14 cellular contexts compared by ENCODE assay signal in the genomic region with DNA sequence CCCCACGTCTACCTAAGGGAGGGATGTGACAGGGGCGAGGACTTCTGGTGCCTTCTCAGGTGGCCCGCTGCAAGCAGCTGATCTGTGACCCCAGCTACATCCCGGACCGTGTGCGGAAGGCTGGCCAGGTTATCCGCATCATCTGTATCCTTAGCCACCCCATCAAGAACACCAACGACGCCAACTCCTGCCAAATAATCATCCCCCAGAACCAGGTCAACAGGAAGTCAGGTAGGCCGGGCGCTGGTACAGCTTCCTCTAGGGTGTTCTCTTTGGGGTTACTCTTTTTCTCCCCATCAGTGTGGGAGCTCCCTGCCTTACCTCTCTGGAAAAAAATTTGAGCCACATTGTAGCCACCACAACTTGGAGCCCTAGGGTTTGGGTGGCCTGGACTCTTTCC.
"Had no signal": no experiment of that assay in that cellular context is flagged by ENCODE, and none has a peak within 500 bp of the region (broad histone marks: within the 10 kb centered on the region; RNA-seq: fewer than 3 reads in every experiment).

No MANE protein-coding gene starts in this region.

- H3K4me3 Mint-ChIP-seq: activated T-helper 1 cell treated with anti-CD3 and anti-CD28 coated beads, Interleukin-12 subunit alpha, Interleukin-12 subunit beta, Interleukin-2, Interleukin-4 antibody, amounts not matched to agents 30 ng/mL and 10 ng/mL and 1 ng/mL, durations not matched to agents 14 hours and 24 hours and 36 hours; neural progenitor cell; WTC11 had no signal

- H3K27ac ChIP-seq: ascending aorta, coronary artery, lower lobe of right lung, neural progenitor cell, prostate gland, right atrium auricular region, tibial artery had no signal

- H3K27me3 ChIP-seq: ascending aorta, neural progenitor cell, right atrium auricular region, tibial artery had no signal

- H3K9me3 Mint-ChIP-seq: activated T-helper 1 cell treated with anti-CD3 and anti-CD28 coated beads, Interleukin-12 subunit alpha, Interleukin-12 subunit beta, Interleukin-2, Interleukin-4 antibody, amounts not matched to agents 30 ng/mL and 10 ng/mL and 1 ng/mL, durations not matched to agents 14 hours and 24 hours and 36 hours; WTC11 had no signal

- H3K4me3 ChIP-seq: ascending aorta, coronary artery, lower lobe of right lung, neural progenitor cell, prostate gland, right atrium auricular region, tibial artery had no signal

- H3K27ac Mint-ChIP-seq: activated T-helper 1 cell treated with anti-CD3 and anti-CD28 coated beads, Interleukin-12 subunit alpha, Interleukin-12 subunit beta, Interleukin-2, Interleukin-4 antibody, amounts not matched to agents 30 ng/mL and 10 ng/mL and 1 ng/mL, durations not matched to agents 14 hours and 24 hours and 36 hours; neural progenitor cell; WTC11 had no signal

- H3K9me3 ChIP-seq: ascending aorta, lower lobe of right lung, prostate gland, right atrium auricular region, tibial artery had no signal

- H3K36me3 ChIP-seq: neural progenitor cell, prostate gland had no signal

- ATAC-seq: lower lobe of right lung; stimulated activated naive CD8-positive, alpha-beta T cell treated with anti-CD3 and anti-CD28 coated beads, Interleukin-15, Interleukin-2, amounts not matched to agents 100 U/mL and 50 U/mL, for 24 hours; WTC11 had no signal

- DNase-seq: activated CD4-positive, alpha-beta T cell treated with anti-CD3 and anti-CD28 coated beads for 4 hours; activated CD8-positive, alpha-beta memory T cell treated with anti-CD3 and anti-CD28 coated beads for 24 hours; lower lobe of right lung; stimulated activated CD4-positive, alpha-beta T cell treated with anti-CD3 and anti-CD28 coated beads, Interleukin-2, amount 100 ng/mL, for 24 hours; stimulated activated naive CD8-positive, alpha-beta T cell treated with anti-CD3 and anti-CD28 coated beads, Interleukin-15, Interleukin-2, amounts not matched to agents 100 U/mL and 50 U/mL, for 24 hours; substantia nigra; tibial artery had no signal

- H3K4me1 ChIP-seq: neural progenitor cell, prostate gland had no signal
